18 cellular contexts compared by ENCODE assay signal in genomic region chr2:23412556-23413155, GRCh38. TPM values are rescaled to one million over a fixed set of nuclear protein-coding genes. Genes with fewer than 3 reads are reported as not detected.
DNase-seq lines count a peak whose midpoint lies in the region; ATAC-seq and TF ChIP-seq lines count a peak whose summit lies in the region.
"Had no signal": no experiment of that assay in that cellular context is flagged by ENCODE, and none has a peak within 500 bp of the region (broad histone marks: within the 10 kb centered on the region; RNA-seq: fewer than 3 reads in every experiment).

No MANE protein-coding gene starts in this region.

- H3K9ac ChIP-seq in skeletal muscle satellite cell (ENCODE audit: low read depth, low read length): peak overlapping the region; percentile 72

- no peaks in the 10 kb centered on the region for H3K9me3 ChIP-seq in RWPE2 (ENCODE audit: severe bottlenecking)
- no peaks in the 10 kb centered on the region for H3K9me3 ChIP-seq in skeletal muscle satellite cell (replicated peaks; ENCODE audit: low read length)

- no peak for ATAC-seq in RWPE2 (ENCODE audit: low read depth)

- DNase-seq in ELR (ENCODE audit: low read depth) (peak; percentile 87), RWPE2 (ENCODE audit: low spot score) (no peak), epithelial cell of proximal tubule (ENCODE audit: low read depth) (peak; percentile 29), pons (ENCODE audit: low spot score) (no peak), T-helper 1 cell (no peak), inferior parietal cortex (ENCODE audit: extremely low spot score) (no peak)
- DNase-seq in stimulated activated CD4-positive, alpha-beta T cell treated with anti-CD3 and anti-CD28 coated beads, Interleukin-2, amount 100 ng/mL, for 24 hours: no peak
- DNase-seq: activated CD4-positive, alpha-beta T cell treated with anti-CD3 and anti-CD28 coated beads, Interleukin-2, amount 10 ng/mL, durations not matched to agents 24 days and 14 days; activated T-cell treated with anti-CD3 and anti-CD28 coated beads, Interleukin-2, amount 50 U/mL, for 48 hours; amniotic stem cell; DMS79 treated with DMSO at 0.1 percent for 48 hours; effector CD4-positive, alpha-beta T cell; kidney; NCI-H187 treated with DMSO at 0.1 percent for 48 hours; NCI-H748 treated with DMSO at 0.1 percent for 48 hours; T-helper 9 cell had no signal

- H3K36me3 ChIP-seq in RWPE2 (ENCODE audit: low read depth) (no peaks in the 10 kb centered on the region), skeletal muscle satellite cell (ENCODE audit: insufficient read depth, low read length) (no peaks in the 10 kb centered on the region)

- peak overlapping the region; percentile 73 for H3K4me2 ChIP-seq in skeletal muscle satellite cell (ENCODE audit: low read length)

- TF ChIP-seq CTCF in RWPE2 (IDR thresholded peaks at IDR 0.05; ENCODE audit: poor library complexity, severe bottlenecking) (no peak), epithelial cell of proximal tubule (conservative IDR thresholded peaks at IDR 0.05; ENCODE audit: low read depth, low read length) (no peak)

- H3K27ac ChIP-seq in RWPE2 (ENCODE audit: poor library complexity, severe bottlenecking): peak overlapping the region; percentile 62
- H3K27ac ChIP-seq: C4-2B had no signal

- no peak overlapping the region for H3K4me3 ChIP-seq in RWPE2 (ENCODE audit: severe bottlenecking)
- H3K4me3 ChIP-seq in epithelial cell of proximal tubule (ENCODE audit: low read depth, low read length): no peak overlapping the region
- H3K4me3 ChIP-seq in skeletal muscle satellite cell (ENCODE audit: low read length): peak overlapping the region; percentile 52

- peaks cover 17% of the 10 kb centered on the region for H3K4me1 ChIP-seq in RWPE2 (ENCODE audit: insufficient read depth, poor library complexity, severe bottlenecking)
- H3K4me1 ChIP-seq in skeletal muscle satellite cell (ENCODE audit: control insufficient read depth, insufficient read depth, low read length): peaks cover 37% of the 10 kb centered on the region

- no peaks in the 10 kb centered on the region for H3K27me3 ChIP-seq in RWPE2 (ENCODE audit: insufficient read depth, poor library complexity, severe bottlenecking)
- H3K27me3 ChIP-seq in skeletal muscle satellite cell (ENCODE audit: control insufficient read depth, insufficient read depth, low read length): no peaks in the 10 kb centered on the region

RNA-seq across cellular contexts. Expression of gene KLHL29, which starts 27.7 kb away (rescaled TPM):
- 7.7 and 12.0 TPM in 2 replicates for total RNA-seq in epithelial cell of proximal tubule
- 7.6 and 12.7 TPM in 2 replicates for total RNA-seq in skeletal muscle satellite cell (2012; rRNA removed)

Comparison
In these comparisons a context has a peak if more than half of its experiments do, and no peak if none do; other contexts are left out.
1. DNase-seq: peak in ELR (single experiment) and epithelial cell of proximal tubule (single experiment); none in RWPE2 (single experiment), stimulated activated CD4-positive, alpha-beta T cell treated with anti-CD3 and anti-CD28 coated beads, Interleukin-2, amount 100 ng/mL, for 24 hours (0 of 2), pons (single experiment), T-helper 1 cell (0 of 5) and inferior parietal cortex (single experiment).